Comparison of ENCODE assay signal across 12 cellular contexts in the genomic region with DNA sequence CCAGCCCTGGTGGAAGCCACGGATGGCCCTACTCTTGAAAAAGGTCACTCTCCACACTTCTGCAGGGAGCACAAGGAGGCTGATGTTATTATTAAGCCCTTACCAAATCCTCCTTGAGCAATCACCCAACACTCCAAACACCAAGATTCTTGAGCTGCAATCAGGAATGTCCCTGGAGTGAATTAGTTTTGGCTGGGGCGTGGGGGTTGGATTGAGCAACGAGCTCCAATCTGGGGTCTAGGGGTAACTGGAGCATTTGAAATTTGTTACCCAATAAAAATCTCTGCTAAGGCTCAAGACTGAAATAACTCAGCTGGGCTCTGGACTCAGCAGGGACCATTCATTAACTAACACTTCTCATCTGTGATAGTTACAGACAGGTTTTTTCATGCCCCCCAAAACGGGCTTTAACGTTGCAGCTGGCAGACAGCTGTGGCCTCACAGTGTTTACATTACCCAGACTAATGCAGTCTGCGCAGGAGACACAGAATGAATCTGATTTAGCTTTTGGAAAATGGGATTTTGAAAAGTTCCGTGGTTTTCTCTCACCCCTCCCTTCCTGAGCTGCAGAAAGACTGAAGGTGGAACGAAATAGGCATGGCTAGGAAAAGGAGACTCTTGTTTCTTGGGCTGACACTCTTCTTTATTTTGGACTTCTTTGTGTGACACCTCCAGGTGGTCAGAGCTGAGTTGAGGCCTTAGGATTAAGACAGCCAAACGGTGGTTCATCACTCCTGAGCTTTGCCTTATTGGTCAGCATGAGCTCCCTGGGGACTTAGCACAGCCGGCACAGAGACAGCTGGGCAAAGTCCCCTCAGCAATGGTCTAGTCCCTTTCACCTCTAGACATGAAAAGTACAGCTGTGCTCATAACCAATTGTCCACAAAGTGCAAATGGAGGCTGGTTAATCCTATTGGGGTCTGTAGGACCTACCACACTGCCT. TPM values are rescaled to one million over a fixed set of nuclear protein-coding genes. Genes with fewer than 3 reads are reported as not detected.
A peak's percentile ranks its signal among the peaks of the same experiment; 100 is the strongest.
DNase-seq lines count a peak whose midpoint lies in the region; ATAC-seq and TF ChIP-seq lines count a peak whose summit lies in the region.
"Had no signal": no experiment of that assay in that cellular context is flagged by ENCODE, and none has a peak within 500 bp of the region (broad histone marks: within the 10 kb centered on the region; RNA-seq: fewer than 3 reads in every experiment).

No MANE protein-coding gene starts in this region.

- H3K4me3 ChIP-seq in mucosa of descending colon: no peak overlapping the region

- H3K9me3 ChIP-seq in mucosa of descending colon: no peaks in the 10 kb centered on the region

- no peak for TF ChIP-seq CTCF in AG09319 (IDR thresholded peaks at IDR 0.05; ENCODE audit: low read depth, low read length)
- no peak for TF ChIP-seq CTCF in mucosa of descending colon (IDR thresholded peaks at IDR 0.05)

- intact Hi-C loops in mucosa of descending colon (cut with DNase I, micrococcal nuclease): no loop called here

- peak; percentile 78 for DNase-seq in AG09319 (ENCODE audit: extremely low read depth, low read depth)
- DNase-seq in HCEC 1CT: peak; percentile 82
- DNase-seq in amniotic epithelial cell (ENCODE audit: low read depth): peak; percentile 85
- DNase-seq in mucosa of descending colon: peak in 1 of 3 donors; percentile 16
- no peak for DNase-seq in NCI-H187 (lab: John Stamatoyannopoulos, UW)
- DNase-seq in NCI-H774 (lab: John Stamatoyannopoulos, UW): no peak
- DNase-seq in NAMALWA (ENCODE audit: low spot score): no peak
- DNase-seq: activated naive CD8-positive, alpha-beta T cell treated with anti-CD3 and anti-CD28 coated beads, Interleukin-2, amount 10 ng/mL, durations not matched to agents 7 days and 5 days; CD4-positive, CD25-positive, alpha-beta regulatory T cell; hypothalamus had no signal

- no peaks in the 10 kb centered on the region for H3K4me1 ChIP-seq in mucosa of descending colon (ENCODE audit: low read depth)

- no peaks in the 10 kb centered on the region for H3K36me3 ChIP-seq in mucosa of descending colon (ENCODE audit: low read depth)

- peak; percentile 22 for ATAC-seq in mucosa of descending colon
- no peak for ATAC-seq in HG03280 (IDR thresholded peaks at IDR 0.05; ENCODE audit: unreplicated experiment)

RNA-seq across cellular contexts. Expression of a gene that starts 26.6 kb away (rescaled TPM):
- total RNA-seq in mucosa of descending colon: not detected
- total RNA-seq: activated naive CD8-positive, alpha-beta T cell treated with anti-CD3 and anti-CD28 coated beads, Interleukin-2, amount 10 ng/mL, durations not matched to agents 7 days and 5 days; CD4-positive, CD25-positive, alpha-beta regulatory T cell; dermis microvascular lymphatic vessel endothelial cell had no signal

Comparison
In these comparisons a context has a peak if more than half of its experiments do, and no peak if none do; other contexts are left out.
1. DNase-seq: peak in AG09319 (single experiment), HCEC 1CT (single experiment) and amniotic epithelial cell (single experiment); none in NCI-H187 (0 of 2), NCI-H774 (single experiment) and NAMALWA (single experiment).